Comparison of ENCODE assay signal across 1 cellular context in genomic region chr3:186261638-186262037, GRCh38.
TF ChIP-seq lines count a peak whose summit lies in the region.

No MANE protein-coding gene starts in this region.

TF ChIP-seq in A549, 52 proteins besides CTCF, POLR2A, EP300 and RAD21 (continued from another document):
- TF ChIP-seq CBX2 (IDR thresholded peaks at IDR 0.05; ENCODE audit: borderline replicate concordance, low read depth) = no peak
- TF ChIP-seq, protein P1, sequence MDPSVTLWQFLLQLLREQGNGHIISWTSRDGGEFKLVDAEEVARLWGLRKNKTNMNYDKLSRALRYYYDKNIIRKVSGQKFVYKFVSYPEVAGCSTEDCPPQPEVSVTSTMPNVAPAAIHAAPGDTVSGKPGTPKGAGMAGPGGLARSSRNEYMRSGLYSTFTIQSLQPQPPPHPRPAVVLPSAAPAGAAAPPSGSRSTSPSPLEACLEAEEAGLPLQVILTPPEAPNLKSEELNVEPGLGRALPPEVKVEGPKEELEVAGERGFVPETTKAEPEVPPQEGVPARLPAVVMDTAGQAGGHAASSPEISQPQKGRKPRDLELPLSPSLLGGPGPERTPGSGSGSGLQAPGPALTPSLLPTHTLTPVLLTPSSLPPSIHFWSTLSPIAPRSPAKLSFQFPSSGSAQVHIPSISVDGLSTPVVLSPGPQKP (IDR thresholded peaks at IDR 0.05; ENCODE audit: low read depth, low read length) = no peak
